ENCODE assay signal across 1 cellular context in genomic region chr4:6962211-6963041, GRCh38.
TF ChIP-seq lines count a peak whose summit lies in the region.

No MANE protein-coding gene starts in this region.

TF ChIP-seq in HepG2, 621 proteins besides CTCF, POLR2A, EP300 and RAD21 (continued from another document):
- peak; percentile 20 for TF ChIP-seq RBM22 (optimal IDR thresholded peaks at IDR 0.05; ENCODE audit: low read length)
- TF ChIP-seq NONO (IDR thresholded peaks at IDR 0.05) = no peak
- TF ChIP-seq NONO (CRISPR knock-in tag; conservative IDR thresholded peaks at IDR 0.05) = 0 out of 2 replicates have a peak, but pooled peaks have one; percentile 25
